ENCODE assay signal across 1 cellular context in the genomic region with DNA sequence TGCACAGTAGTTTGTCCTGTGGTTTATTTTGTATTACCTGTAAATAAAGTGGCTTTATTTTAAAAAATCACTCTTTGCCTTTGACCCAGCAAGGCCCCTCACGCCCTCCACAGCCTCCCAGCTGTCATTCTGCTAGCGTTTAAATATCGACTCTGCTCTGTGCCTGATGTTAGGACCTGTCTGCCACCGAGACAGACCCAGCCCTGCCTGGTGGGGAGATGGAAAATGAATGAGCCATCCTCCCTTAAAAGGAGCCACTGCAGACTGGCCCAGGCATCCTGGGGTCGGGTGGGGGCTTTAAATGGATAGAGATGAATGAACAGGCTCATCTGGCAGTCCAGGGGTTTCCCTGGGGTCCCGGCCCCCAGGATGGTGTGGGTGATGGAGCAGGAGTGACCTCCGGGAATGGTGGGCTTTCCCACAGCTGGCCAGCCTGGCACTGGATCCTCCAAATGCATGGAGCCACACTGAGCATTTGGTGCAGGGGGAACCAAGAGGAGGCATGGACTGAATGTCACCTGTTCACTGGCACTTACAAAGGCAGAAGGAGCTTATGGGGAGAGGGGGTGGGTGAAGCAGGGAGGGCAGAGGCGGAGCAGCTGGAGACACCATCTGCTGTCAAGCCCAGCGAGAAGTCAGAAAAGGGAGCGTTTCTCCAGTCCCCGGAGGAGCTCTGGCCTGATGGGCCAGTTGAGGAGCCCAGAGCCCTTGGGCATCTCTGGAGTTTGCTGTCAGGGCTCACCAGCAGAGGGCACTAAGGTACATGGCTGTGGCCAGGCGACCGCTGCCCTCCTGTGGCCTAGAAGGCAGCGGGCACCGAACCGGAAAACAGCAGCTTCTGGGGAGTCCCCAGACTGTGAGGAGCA.
TF ChIP-seq lines count a peak whose summit lies in the region.

No MANE protein-coding gene starts in this region.

TF ChIP-seq in K562, 482 proteins besides CTCF, POLR2A, EP300 and RAD21:
- TF ChIP-seq RB1 (IDR thresholded peaks at IDR 0.05; ENCODE audit: low read depth) (peak; percentile 29; the same call in 1 of the 2 replicates), CCNT2 (IDR thresholded peaks at IDR 0.05; ENCODE audit: borderline replicate concordance, extremely low read depth, insufficient read length, low read depth, low read length) (no peak), ILF3 (IDR thresholded peaks at IDR 0.05; ENCODE audit: borderline replicate concordance) (no peak), FOXA1 (IDR thresholded peaks at IDR 0.05; ENCODE audit: borderline replicate concordance) (no peak), MAZ (CRISPR knock-in tag; conservative IDR thresholded peaks at IDR 0.05 in 1 of 2, IDR thresholded peaks at IDR 0.05 in 1 of 2) (0 out of 4 replicates have a peak, but pooled peaks of 1 of the 2 experiments have one; percentile 20), KLF16 (IDR thresholded peaks at IDR 0.05) (peak; percentile 40; the same call in 1 of the 2 replicates), BRD9 (IDR thresholded peaks at IDR 0.05; ENCODE audit: low read depth, partially characterized antibody) (no peak), LEF1 (IDR thresholded peaks at IDR 0.05) (no peak), HMG20B (CRISPR knock-in tag; IDR thresholded peaks at IDR 0.05) (no peak), MYNN (IDR thresholded peaks at IDR 0.05) (0 out of 2 replicates have a peak, but pooled peaks have one; percentile 37), MYNN (CRISPR knock-in tag; IDR thresholded peaks at IDR 0.05) (no peak), E2F3 (CRISPR knock-in tag; IDR thresholded peaks at IDR 0.05) (no peak), SMC3 (conservative IDR thresholded peaks at IDR 0.05; ENCODE audit: insufficient read depth, low read depth, low read length) (peak; percentile 51)
- TF ChIP-seq, protein P1, sequence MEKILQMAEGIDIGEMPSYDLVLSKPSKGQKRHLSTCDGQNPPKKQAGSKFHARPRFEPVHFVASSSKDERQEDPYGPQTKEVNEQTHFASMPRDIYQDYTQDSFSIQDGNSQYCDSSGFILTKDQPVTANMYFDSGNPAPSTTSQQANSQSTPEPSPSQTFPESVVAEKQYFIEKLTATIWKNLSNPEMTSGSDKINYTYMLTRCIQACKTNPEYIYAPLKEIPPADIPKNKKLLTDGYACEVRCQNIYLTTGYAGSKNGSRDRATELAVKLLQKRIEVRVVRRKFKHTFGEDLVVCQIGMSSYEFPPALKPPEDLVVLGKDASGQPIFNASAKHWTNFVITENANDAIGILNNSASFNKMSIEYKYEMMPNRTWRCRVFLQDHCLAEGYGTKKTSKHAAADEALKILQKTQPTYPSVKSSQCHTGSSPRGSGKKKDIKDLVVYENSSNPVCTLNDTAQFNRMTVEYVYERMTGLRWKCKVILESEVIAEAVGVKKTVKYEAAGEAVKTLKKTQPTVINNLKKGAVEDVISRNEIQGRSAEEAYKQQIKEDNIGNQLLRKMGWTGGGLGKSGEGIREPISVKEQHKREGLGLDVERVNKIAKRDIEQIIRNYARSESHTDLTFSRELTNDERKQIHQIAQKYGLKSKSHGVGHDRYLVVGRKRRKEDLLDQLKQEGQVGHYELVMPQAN (IDR thresholded peaks at IDR 0.05; ENCODE audit: borderline replicate concordance), result no peak
- TF ChIP-seq, protein P2, sequence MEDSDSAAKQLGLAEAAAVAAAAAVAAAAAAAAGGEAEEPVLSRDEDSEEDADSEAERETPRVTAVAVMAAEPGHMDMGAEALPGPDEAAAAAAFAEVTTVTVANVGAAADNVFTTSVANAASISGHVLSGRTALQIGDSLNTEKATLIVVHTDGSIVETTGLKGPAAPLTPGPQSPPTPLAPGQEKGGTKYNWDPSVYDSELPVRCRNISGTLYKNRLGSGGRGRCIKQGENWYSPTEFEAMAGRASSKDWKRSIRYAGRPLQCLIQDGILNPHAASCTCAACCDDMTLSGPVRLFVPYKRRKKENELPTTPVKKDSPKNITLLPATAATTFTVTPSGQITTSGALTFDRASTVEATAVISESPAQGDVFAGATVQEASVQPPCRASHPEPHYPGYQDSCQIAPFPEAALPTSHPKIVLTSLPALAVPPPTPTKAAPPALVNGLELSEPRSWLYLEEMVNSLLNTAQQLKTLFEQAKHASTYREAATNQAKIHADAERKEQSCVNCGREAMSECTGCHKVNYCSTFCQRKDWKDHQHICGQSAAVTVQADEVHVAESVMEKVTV (CRISPR knock-in tag; IDR thresholded peaks at IDR 0.05), result peak; percentile 45; the same call in 1 of the 2 replicates
- TF ChIP-seq, protein P3, sequence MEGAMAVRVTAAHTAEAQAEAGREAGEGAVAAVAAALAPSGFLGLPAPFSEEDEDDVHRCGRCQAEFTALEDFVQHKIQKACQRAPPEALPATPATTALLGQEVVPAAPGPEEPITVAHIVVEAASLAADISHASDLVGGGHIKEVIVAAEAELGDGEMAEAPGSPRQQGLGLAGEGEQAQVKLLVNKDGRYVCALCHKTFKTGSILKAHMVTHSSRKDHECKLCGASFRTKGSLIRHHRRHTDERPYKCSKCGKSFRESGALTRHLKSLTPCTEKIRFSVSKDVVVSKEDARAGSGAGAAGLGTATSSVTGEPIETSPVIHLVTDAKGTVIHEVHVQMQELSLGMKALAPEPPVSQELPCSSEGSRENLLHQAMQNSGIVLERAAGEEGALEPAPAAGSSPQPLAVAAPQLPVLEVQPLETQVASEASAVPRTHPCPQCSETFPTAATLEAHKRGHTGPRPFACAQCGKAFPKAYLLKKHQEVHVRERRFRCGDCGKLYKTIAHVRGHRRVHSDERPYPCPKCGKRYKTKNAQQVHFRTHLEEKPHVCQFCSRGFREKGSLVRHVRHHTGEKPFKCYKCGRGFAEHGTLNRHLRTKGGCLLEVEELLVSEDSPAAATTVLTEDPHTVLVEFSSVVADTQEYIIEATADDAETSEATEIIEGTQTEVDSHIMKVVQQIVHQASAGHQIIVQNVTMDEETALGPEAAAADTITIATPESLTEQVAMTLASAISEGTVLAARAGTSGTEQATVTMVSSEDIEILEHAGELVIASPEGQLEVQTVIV (CRISPR knock-in tag; IDR thresholded peaks at IDR 0.05; ENCODE audit: borderline replicate concordance), result no peak
- TF ChIP-seq, protein P4, sequence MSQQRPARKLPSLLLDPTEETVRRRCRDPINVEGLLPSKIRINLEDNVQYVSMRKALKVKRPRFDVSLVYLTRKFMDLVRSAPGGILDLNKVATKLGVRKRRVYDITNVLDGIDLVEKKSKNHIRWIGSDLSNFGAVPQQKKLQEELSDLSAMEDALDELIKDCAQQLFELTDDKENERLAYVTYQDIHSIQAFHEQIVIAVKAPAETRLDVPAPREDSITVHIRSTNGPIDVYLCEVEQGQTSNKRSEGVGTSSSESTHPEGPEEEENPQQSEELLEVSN (IDR thresholded peaks at IDR 0.05; ENCODE audit: borderline replicate concordance in 1 of 2, extremely low read depth in 1 of 2, insufficient read depth in 1 of 2, insufficient read length in 1 of 2, low read depth in 1 of 2, low read length in 1 of 2, poor library complexity in 1 of 2, severe bottlenecking in 1 of 2), result no peak
- TF ChIP-seq, protein P5, sequence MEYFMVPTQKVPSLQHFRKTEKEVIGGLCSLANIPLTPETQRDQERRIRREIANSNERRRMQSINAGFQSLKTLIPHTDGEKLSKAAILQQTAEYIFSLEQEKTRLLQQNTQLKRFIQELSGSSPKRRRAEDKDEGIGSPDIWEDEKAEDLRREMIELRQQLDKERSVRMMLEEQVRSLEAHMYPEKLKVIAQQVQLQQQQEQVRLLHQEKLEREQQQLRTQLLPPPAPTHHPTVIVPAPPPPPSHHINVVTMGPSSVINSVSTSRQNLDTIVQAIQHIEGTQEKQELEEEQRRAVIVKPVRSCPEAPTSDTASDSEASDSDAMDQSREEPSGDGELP (CRISPR knock-in tag; IDR thresholded peaks at IDR 0.05; ENCODE audit: borderline replicate concordance), result peak; percentile 23; the same call in 1 of the 2 replicates
- TF ChIP-seq, protein P6, sequence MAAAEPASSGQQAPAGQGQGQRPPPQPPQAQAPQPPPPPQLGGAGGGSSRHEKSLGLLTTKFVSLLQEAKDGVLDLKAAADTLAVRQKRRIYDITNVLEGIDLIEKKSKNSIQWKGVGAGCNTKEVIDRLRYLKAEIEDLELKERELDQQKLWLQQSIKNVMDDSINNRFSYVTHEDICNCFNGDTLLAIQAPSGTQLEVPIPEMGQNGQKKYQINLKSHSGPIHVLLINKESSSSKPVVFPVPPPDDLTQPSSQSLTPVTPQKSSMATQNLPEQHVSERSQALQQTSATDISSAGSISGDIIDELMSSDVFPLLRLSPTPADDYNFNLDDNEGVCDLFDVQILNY (CRISPR knock-in tag; IDR thresholded peaks at IDR 0.05), result no peak
- TF ChIP-seq, protein P7, sequence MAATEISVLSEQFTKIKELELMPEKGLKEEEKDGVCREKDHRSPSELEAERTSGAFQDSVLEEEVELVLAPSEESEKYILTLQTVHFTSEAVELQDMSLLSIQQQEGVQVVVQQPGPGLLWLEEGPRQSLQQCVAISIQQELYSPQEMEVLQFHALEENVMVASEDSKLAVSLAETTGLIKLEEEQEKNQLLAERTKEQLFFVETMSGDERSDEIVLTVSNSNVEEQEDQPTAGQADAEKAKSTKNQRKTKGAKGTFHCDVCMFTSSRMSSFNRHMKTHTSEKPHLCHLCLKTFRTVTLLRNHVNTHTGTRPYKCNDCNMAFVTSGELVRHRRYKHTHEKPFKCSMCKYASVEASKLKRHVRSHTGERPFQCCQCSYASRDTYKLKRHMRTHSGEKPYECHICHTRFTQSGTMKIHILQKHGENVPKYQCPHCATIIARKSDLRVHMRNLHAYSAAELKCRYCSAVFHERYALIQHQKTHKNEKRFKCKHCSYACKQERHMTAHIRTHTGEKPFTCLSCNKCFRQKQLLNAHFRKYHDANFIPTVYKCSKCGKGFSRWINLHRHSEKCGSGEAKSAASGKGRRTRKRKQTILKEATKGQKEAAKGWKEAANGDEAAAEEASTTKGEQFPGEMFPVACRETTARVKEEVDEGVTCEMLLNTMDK (IDR thresholded peaks at IDR 0.05; ENCODE audit: borderline replicate concordance, insufficient read depth, low read depth, low read length, poor library complexity, severe bottlenecking), result peak; percentile 71
